8 cellular contexts compared by ENCODE assay signal in the genomic region with DNA sequence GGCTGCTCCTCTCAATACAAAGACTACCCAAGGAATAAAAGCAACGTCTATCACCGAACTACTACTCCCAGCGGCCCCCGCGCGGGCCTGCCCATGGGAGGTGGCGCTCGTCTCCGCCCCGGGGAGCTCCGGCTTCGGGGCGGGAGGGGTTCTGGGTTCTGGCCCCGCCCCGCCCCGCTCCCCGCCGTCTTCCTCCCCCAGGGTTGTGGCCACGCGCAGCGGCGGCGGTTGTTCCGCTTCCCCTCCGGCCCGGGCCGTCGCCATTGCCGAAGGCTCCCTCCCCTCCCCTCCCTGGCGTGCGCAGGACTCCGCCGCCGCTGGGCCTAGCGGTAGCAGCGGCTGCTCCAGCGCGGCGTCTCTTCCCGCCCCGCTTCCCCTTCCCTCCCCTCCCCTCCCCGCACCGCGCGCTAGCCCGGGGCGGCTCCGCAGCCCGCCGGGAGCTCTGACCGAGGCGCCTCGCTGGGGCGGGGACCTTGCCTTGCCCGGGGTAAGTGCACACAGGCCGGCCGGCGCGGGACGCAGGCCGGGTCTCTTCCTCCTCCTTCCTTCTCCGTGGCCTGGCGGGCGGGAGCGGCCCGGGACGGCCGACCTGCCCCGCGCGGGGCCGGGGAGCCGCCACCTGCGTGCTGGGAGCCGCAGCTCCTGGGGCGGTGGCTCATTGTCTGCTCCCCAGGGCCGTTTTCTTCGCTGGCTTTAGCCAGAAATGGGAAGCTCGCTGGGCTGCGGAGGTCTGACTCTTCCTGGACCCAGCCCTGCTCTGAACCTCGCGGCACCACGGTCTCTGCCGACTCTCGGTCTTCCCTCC.
A peak's percentile ranks its signal among the peaks of the same experiment; 100 is the strongest.
DNase-seq lines count a peak whose midpoint lies in the region; ATAC-seq and TF ChIP-seq lines count a peak whose summit lies in the region.

A gene (plus strand): TSS at position 187 of the 805 bp plus-strand sequence. CDS start 42,790 bp downstream, outside the sequence.

- H3K4me1 ChIP-seq in BLaER1 = peaks cover 14% of the 10 kb centered on the region

- H3K27me3 ChIP-seq in BLaER1 = no peaks in the 10 kb centered on the region
- H3K27me3 ChIP-seq in layer of hippocampus (ENCODE audit: control insufficient read depth, insufficient read depth, low read length) = no peaks in the 10 kb centered on the region

- H3K4me2 ChIP-seq in BLaER1 = peak within 1 kb of the TSS; percentile 85

- no peak for TF ChIP-seq CTCF in coronary artery (IDR thresholded peaks at IDR 0.05)

- H4K20me1 ChIP-seq in BLaER1 = peaks cover 48% of the 10 kb centered on the region

- H3K36me3 ChIP-seq in BLaER1 = peaks cover 24% of the 10 kb centered on the region

- H3K4me3 ChIP-seq in BLaER1 = peak within 1 kb of the TSS; percentile 81
- H3K4me3 ChIP-seq in coronary artery = peak within 1 kb of the TSS; percentile 88

- ATAC-seq in GM19372 (IDR thresholded peaks at IDR 0.05; ENCODE audit: low read depth, unreplicated experiment) = peak; percentile 79
- peak; percentile 89 for ATAC-seq in HG03521 (IDR thresholded peaks at IDR 0.05; ENCODE audit: unreplicated experiment)

- no peaks in the 10 kb centered on the region for H3K9me3 ChIP-seq in BLaER1

- H3K27ac ChIP-seq in BLaER1 = peak within 1 kb of the TSS; percentile 94
- peak within 1 kb of the TSS; percentile 97 to 98 for H3K27ac ChIP-seq in coronary artery
- peak within 1 kb of the TSS; percentile 88 for H3K27ac ChIP-seq in layer of hippocampus (ENCODE audit: low read depth, low read length)

- peak; percentile 69 for DNase-seq in NCI-H748 treated with DMSO at 0.1 percent for 48 hours (lab: John Stamatoyannopoulos, UW)
- peak; percentile 91 for DNase-seq in activated CD4-positive, alpha-beta T cell treated with anti-CD3 and anti-CD28 coated beads, Interleukin-2, amount 50 U/mL, for 1 hour
- peak; percentile 93 for DNase-seq in coronary artery (ENCODE audit: low spot score)
- peak; percentile 77 to 91 (median 83) for DNase-seq in stimulated activated CD4-positive, alpha-beta T cell treated with anti-CD3 and anti-CD28 coated beads, Interleukin-1b, Interleukin-23, amount 100 ng/mL, for 24 hours (ENCODE audit: low read depth in 4 of 4, low spot score in 1 of 4)

- peak within 1 kb of the TSS; percentile 95 for H3K9ac ChIP-seq in BLaER1

Comparison
In these comparisons a context has a peak if more than half of its experiments do, and no peak if none do; other contexts are left out.
1. Peak in every context shown above with its lines: DNase-seq, ATAC-seq, H3K4me3 ChIP-seq and H3K27ac ChIP-seq.